17 cellular contexts compared by ENCODE assay signal in the genomic region with DNA sequence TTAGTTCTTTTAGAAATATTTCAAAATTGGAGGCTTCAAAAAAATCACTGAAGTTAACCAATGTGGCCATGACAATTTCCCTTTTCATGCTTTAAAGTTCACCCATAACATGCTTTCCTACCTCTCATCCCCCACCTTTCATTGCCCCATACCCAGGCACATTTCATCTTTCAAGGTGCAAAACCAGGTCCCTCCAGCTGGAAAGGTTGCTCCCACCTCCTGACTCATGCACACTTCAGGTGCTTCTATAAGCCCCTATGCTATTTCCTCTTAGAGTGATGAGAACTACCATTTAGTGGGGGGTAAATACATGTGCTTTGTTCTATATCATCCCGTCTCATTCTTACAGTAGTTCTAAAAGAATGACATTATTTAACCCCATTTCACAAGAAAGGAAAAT. TPM values are rescaled to one million over a fixed set of nuclear protein-coding genes. Genes with fewer than 3 reads are reported as not detected.
DNase-seq lines count a peak whose midpoint lies in the region; ATAC-seq and TF ChIP-seq lines count a peak whose summit lies in the region.
"Had no signal": no experiment of that assay in that cellular context is flagged by ENCODE, and none has a peak within 500 bp of the region (broad histone marks: within the 10 kb centered on the region; RNA-seq: fewer than 3 reads in every experiment).

No MANE protein-coding gene starts in this region.

- no peak for TF ChIP-seq POLR2A in upper lobe of left lung (IDR thresholded peaks at IDR 0.05)

- H3K4me3 ChIP-seq in mononuclear cell (ENCODE audit: low read length) = peak overlapping the region; percentile 14
- H3K4me3 ChIP-seq in upper lobe of left lung = no peak overlapping the region
- H3K4me3 ChIP-seq: dorsolateral prefrontal cortex had no signal

- no peaks in the 10 kb centered on the region for H3K9me3 Mint-ChIP-seq in activated naive CD4-positive, alpha-beta T cell treated with anti-CD3 and anti-CD28 coated beads, Interleukin-2, amount 50 U/mL, for 24 hours
- no peaks in the 10 kb centered on the region for H3K9me3 Mint-ChIP-seq in activated T-helper 1 cell treated with anti-CD3 and anti-CD28 coated beads, Interleukin-12 subunit alpha, Interleukin-12 subunit beta, Interleukin-2, Interleukin-4 antibody, amounts not matched to agents 30 ng/mL and 10 ng/mL and 1 ng/mL, durations not matched to agents 14 hours and 24 hours and 36 hours
- H3K9me3 Mint-ChIP-seq: H9 had no signal

- H3K36me3 Mint-ChIP-seq in activated naive CD4-positive, alpha-beta T cell treated with anti-CD3 and anti-CD28 coated beads, Interleukin-2, amount 50 U/mL, for 24 hours = no peaks in the 10 kb centered on the region
- H3K36me3 Mint-ChIP-seq in activated T-helper 1 cell treated with anti-CD3 and anti-CD28 coated beads, Interleukin-12 subunit alpha, Interleukin-12 subunit beta, Interleukin-2, Interleukin-4 antibody, amounts not matched to agents 30 ng/mL and 10 ng/mL and 1 ng/mL, durations not matched to agents 14 hours and 24 hours and 36 hours (ENCODE audit: low read depth) = peaks cover 7% of the 10 kb centered on the region

- TF ChIP-seq CTCF in upper lobe of left lung (IDR thresholded peaks at IDR 0.05) = no peak

- ATAC-seq in upper lobe of left lung (ENCODE audit: low FRiP score in 2 of 2) (no peak), GM21825 (IDR thresholded peaks at IDR 0.05; ENCODE audit: unreplicated experiment) (no peak), HG03280 (IDR thresholded peaks at IDR 0.05; ENCODE audit: unreplicated experiment) (no peak), HG03469 (IDR thresholded peaks at IDR 0.05; ENCODE audit: unreplicated experiment) (no peak)
- ATAC-seq: left colon, right cardiac atrium had no signal

- intact Hi-C loops in activated T-helper 1 cell treated with anti-CD3 and anti-CD28 coated beads, Interleukin-12 subunit alpha, Interleukin-12 subunit beta, Interleukin-2, Interleukin-4 antibody, amounts not matched to agents 30 ng/mL and 10 ng/mL and 1 ng/mL, durations not matched to agents 14 hours and 24 hours and 36 hours (cut with micrococcal nuclease) = loop anchor here (1.0 to 10.0 kb wide), 2 partner anchors 9 to 1631 kb away; partner anchors contain the start of gene RPL37

- H3K9me3 ChIP-seq in mononuclear cell (ENCODE audit: low read depth, low read length) (no peaks in the 10 kb centered on the region), upper lobe of left lung (no peaks in the 10 kb centered on the region)

- no peak for DNase-seq in activated naive CD4-positive, alpha-beta T cell treated with Interleukin-2 at 50 U/mL for 16 hours
- DNase-seq in activated T-helper 1 cell treated with anti-CD3 and anti-CD28 coated beads, Interleukin-12 subunit alpha, Interleukin-12 subunit beta, Interleukin-2, Interleukin-4 antibody, amounts not matched to agents 30 ng/mL and 10 ng/mL and 1 ng/mL, durations not matched to agents 14 hours and 24 hours and 36 hours (ENCODE audit: low spot score) = no peak
- DNase-seq in upper lobe of left lung = no peak
- DNase-seq: dorsolateral prefrontal cortex, H9, KBM-7, left colon, midbrain, NCI-H1930, NCI-H446, right cardiac atrium had no signal

- peak overlapping the region in 3 of 4 donors; percentile 9 to 76 (median 69) for H3K27ac ChIP-seq in upper lobe of left lung
- H3K27ac ChIP-seq: dorsolateral prefrontal cortex, RWPE1 had no signal

- H3K27me3 Mint-ChIP-seq in activated naive CD4-positive, alpha-beta T cell treated with anti-CD3 and anti-CD28 coated beads, Interleukin-2, amount 50 U/mL, for 24 hours = no peaks in the 10 kb centered on the region
- no peaks in the 10 kb centered on the region for H3K27me3 Mint-ChIP-seq in activated T-helper 1 cell treated with anti-CD3 and anti-CD28 coated beads, Interleukin-12 subunit alpha, Interleukin-12 subunit beta, Interleukin-2, Interleukin-4 antibody, amounts not matched to agents 30 ng/mL and 10 ng/mL and 1 ng/mL, durations not matched to agents 14 hours and 24 hours and 36 hours (ENCODE audit: insufficient read depth)

- peak overlapping the region; percentile 94 for H3K4me3 Mint-ChIP-seq in activated naive CD4-positive, alpha-beta T cell treated with anti-CD3 and anti-CD28 coated beads, Interleukin-2, amount 50 U/mL, for 24 hours
- H3K4me3 Mint-ChIP-seq in activated T-helper 1 cell treated with anti-CD3 and anti-CD28 coated beads, Interleukin-12 subunit alpha, Interleukin-12 subunit beta, Interleukin-2, Interleukin-4 antibody, amounts not matched to agents 30 ng/mL and 10 ng/mL and 1 ng/mL, durations not matched to agents 14 hours and 24 hours and 36 hours = peak overlapping the region; percentile 89
- H3K4me3 Mint-ChIP-seq: H9 had no signal

- no peak for TF ChIP-seq EP300 in upper lobe of left lung (IDR thresholded peaks at IDR 0.05)

- WGBS in upper lobe of left lung, 2 donors = 88 to 92% methylated on average over 1 of the region's 1 CpG

- peaks cover 80% of the 10 kb centered on the region for H3K4me1 ChIP-seq in mononuclear cell (ENCODE audit: insufficient read depth, low read length)
- H3K4me1 ChIP-seq in upper lobe of left lung = peaks cover 0 to 8% (median 0%) of the 10 kb centered on the region in 4 donors

- H3K27me3 ChIP-seq in mononuclear cell (ENCODE audit: insufficient read depth, low read length) (no peaks in the 10 kb centered on the region), upper lobe of left lung (no peaks in the 10 kb centered on the region)

- peaks cover 59% of the 10 kb centered on the region for H3K4me1 Mint-ChIP-seq in activated naive CD4-positive, alpha-beta T cell treated with anti-CD3 and anti-CD28 coated beads, Interleukin-2, amount 50 U/mL, for 24 hours
- H3K4me1 Mint-ChIP-seq in activated T-helper 1 cell treated with anti-CD3 and anti-CD28 coated beads, Interleukin-12 subunit alpha, Interleukin-12 subunit beta, Interleukin-2, Interleukin-4 antibody, amounts not matched to agents 30 ng/mL and 10 ng/mL and 1 ng/mL, durations not matched to agents 14 hours and 24 hours and 36 hours (ENCODE audit: low read depth) = peaks cover 69% of the 10 kb centered on the region
- H3K4me1 Mint-ChIP-seq: H9 had no signal

- no peaks in the 10 kb centered on the region for H3K36me3 ChIP-seq in upper lobe of left lung

- H3K27ac Mint-ChIP-seq in activated naive CD4-positive, alpha-beta T cell treated with anti-CD3 and anti-CD28 coated beads, Interleukin-2, amount 50 U/mL, for 24 hours = peak overlapping the region; percentile 97
- H3K27ac Mint-ChIP-seq in activated T-helper 1 cell treated with anti-CD3 and anti-CD28 coated beads, Interleukin-12 subunit alpha, Interleukin-12 subunit beta, Interleukin-2, Interleukin-4 antibody, amounts not matched to agents 30 ng/mL and 10 ng/mL and 1 ng/mL, durations not matched to agents 14 hours and 24 hours and 36 hours = peak overlapping the region; percentile 88
- H3K27ac Mint-ChIP-seq: H9 had no signal

RNA-seq across cellular contexts. Expression of gene FYB1, which starts 15.4 kb away (rescaled TPM):
- total RNA-seq in activated T-helper 1 cell treated with anti-CD3 and anti-CD28 coated beads, Interleukin-12 subunit alpha, Interleukin-12 subunit beta, Interleukin-2, Interleukin-4 antibody, amounts not matched to agents 30 ng/mL and 10 ng/mL and 1 ng/mL, durations not matched to agents 14 hours and 24 hours and 36 hours = 100 and 107 TPM in 2 replicates
- 189 TPM for total RNA-seq in mononuclear cell
- total RNA-seq in upper lobe of left lung = 10 to 100 TPM; 24.0 to 97.4 (median 42.5) TPM
- total RNA-seq: H9 had no signal
